ENCODE assay signal across 8 cellular contexts in the genomic region with DNA sequence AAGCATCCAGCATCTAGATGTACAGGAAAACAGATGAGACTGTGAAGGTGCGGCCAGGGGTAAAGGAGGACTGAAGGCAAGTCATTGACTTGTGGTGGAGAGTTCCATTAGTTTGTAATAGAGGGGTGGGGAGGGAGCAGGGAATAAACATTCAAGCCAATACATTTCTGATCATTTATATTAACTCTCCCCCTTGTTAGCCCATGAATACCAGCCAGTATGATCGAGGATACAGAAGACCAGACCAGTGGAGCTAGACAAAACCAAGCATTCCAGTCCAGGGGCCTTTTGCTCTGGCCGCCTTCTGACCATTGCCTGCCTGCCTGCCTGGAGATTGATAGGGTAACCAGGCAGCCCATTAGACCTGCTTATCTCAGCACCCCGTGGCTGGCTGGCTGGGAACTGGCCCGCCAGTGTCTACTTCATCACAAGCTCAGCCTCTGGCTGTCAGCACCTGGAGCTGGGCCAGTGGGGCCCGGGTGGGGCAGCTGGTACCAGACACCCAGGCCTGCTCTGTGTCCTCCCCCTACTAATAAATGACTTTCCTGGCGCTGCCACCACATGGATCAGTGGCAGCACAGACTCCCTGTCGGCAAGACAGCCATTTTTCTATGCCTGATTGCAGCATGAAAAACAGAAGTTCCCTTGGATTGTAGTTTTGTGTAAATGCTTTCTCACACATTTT.
DNase-seq lines count a peak whose midpoint lies in the region; ATAC-seq and TF ChIP-seq lines count a peak whose summit lies in the region.
"Had no signal": no experiment of that assay in that cellular context is flagged by ENCODE, and none has a peak within 500 bp of the region (broad histone marks: within the 10 kb centered on the region; RNA-seq: fewer than 3 reads in every experiment).

No MANE protein-coding gene starts in this region.

- ATAC-seq in RWPE2 (ENCODE audit: low read depth) (0 out of 3 replicates have a peak, but pooled peaks have one; percentile 7), left cardiac atrium (peak; percentile 94 to 98), sciatic nerve (peak; percentile 30), GM21825 (IDR thresholded peaks at IDR 0.05; ENCODE audit: unreplicated experiment) (no peak)

- peak; percentile 91 for DNase-seq in NCI-H1105 treated with DMSO at 0.1 percent for 48 hours (lab: John Stamatoyannopoulos, UW)
- DNase-seq in RWPE2 (ENCODE audit: low spot score) = no peak
- DNase-seq in left cardiac atrium = peak; percentile 78
- DNase-seq in sciatic nerve (ENCODE audit: low spot score) = no peak
- DNase-seq in kidney tubule cell (ENCODE audit: low spot score) = no peak
- DNase-seq in stimulated activated CD4-positive, alpha-beta T cell treated with anti-CD3 and anti-CD28 coated beads, Interleukin-12 subunit alpha, Interleukin-12 subunit beta, amount 100 ng/mL, for 4 hours = no peak

- intact Hi-C loops in left cardiac atrium (cut with DNase I) = no loop called here
- intact Hi-C loops in sciatic nerve (cut with DNase I) = no loop called here

- H3K36me3 ChIP-seq in RWPE2 (ENCODE audit: low read depth) = no peaks in the 10 kb centered on the region

- H3K4me3 ChIP-seq in RWPE2 (ENCODE audit: severe bottlenecking) = no peak overlapping the region
- H3K4me3 ChIP-seq: coronary artery had no signal

- no peak overlapping the region for H3K27ac ChIP-seq in RWPE2 (ENCODE audit: poor library complexity, severe bottlenecking)
- H3K27ac ChIP-seq: coronary artery had no signal

- H3K9me3 ChIP-seq in RWPE2 (ENCODE audit: severe bottlenecking) = no peaks in the 10 kb centered on the region

- TF ChIP-seq CTCF in RWPE2 (IDR thresholded peaks at IDR 0.05; ENCODE audit: poor library complexity, severe bottlenecking) = no peak

- H3K27me3 ChIP-seq in RWPE2 (ENCODE audit: insufficient read depth, poor library complexity, severe bottlenecking) = no peaks in the 10 kb centered on the region

- no peaks in the 10 kb centered on the region for H3K4me1 ChIP-seq in RWPE2 (ENCODE audit: insufficient read depth, poor library complexity, severe bottlenecking)

Comparison
In these comparisons a context has a peak if more than half of its experiments do, and no peak if none do; other contexts are left out.
1. DNase-seq: peak in NCI-H1105 treated with DMSO at 0.1 percent for 48 hours (single experiment) and left cardiac atrium (single experiment); none in RWPE2 (single experiment), sciatic nerve (single experiment), kidney tubule cell (single experiment) and stimulated activated CD4-positive, alpha-beta T cell treated with anti-CD3 and anti-CD28 coated beads, Interleukin-12 subunit alpha, Interleukin-12 subunit beta, amount 100 ng/mL, for 4 hours (single experiment).